In genomic region chr18:54224379-54225014, GRCh38 we compare ENCODE assay signal across 8 cellular contexts. TPM values are rescaled to one million over a fixed set of nuclear protein-coding genes. Genes with fewer than 3 reads are reported as not detected.
DNase-seq lines count a peak whose midpoint lies in the region; ATAC-seq and TF ChIP-seq lines count a peak whose summit lies in the region.

Gene MBD2 (minus strand): TSS chr18:54224669. CDS start chr18:54224559, 110 bp downstream.

- peaks cover 42% of the 10 kb centered on the region for H3K4me1 Mint-ChIP-seq in activated naive CD8-positive, alpha-beta T cell (ENCODE audit: low read depth)

- H3K4me1 ChIP-seq in osteoblast (ENCODE audit: insufficient read depth, low read length) (peaks cover 16% of the 10 kb centered on the region), thoracic aorta (ENCODE audit: control insufficient read depth in 1 of 2, low read depth in 2 of 2) (peaks cover 19 to 31% of the 10 kb centered on the region in 2 donors)

- H3K9me3 Mint-ChIP-seq in activated naive CD8-positive, alpha-beta T cell (ENCODE audit: low read depth) = no peaks in the 10 kb centered on the region

- H4K20me1 ChIP-seq in osteoblast (ENCODE audit: insufficient read depth, low read length) = peaks cover 35% of the 10 kb centered on the region

- H3K36me3 ChIP-seq in osteoblast (ENCODE audit: insufficient read depth, low read length) = no peaks in the 10 kb centered on the region
- H3K36me3 ChIP-seq in thoracic aorta = no peaks in the 10 kb centered on the region

- no peaks in the 10 kb centered on the region for H3K27me3 Mint-ChIP-seq in activated naive CD8-positive, alpha-beta T cell

- H3K27ac ChIP-seq in osteoblast (ENCODE audit: low read depth, low read length) (peak within 1 kb of the TSS; percentile 74), thoracic aorta (peak within 1 kb of the TSS; percentile 27 to 54)

- TF ChIP-seq CTCF in GM10266 (IDR thresholded peaks at IDR 0.05; ENCODE audit: control insufficient read depth, insufficient read depth, low read depth, missing control alignments) = peak; percentile 51
- no peak for TF ChIP-seq CTCF in osteoblast (IDR thresholded peaks at IDR 0.05; ENCODE audit: extremely low read depth, low read depth, low read length)
- no peak for TF ChIP-seq CTCF in thoracic aorta (IDR thresholded peaks at IDR 0.05)

- peaks cover 8% of the 10 kb centered on the region for H3K36me3 Mint-ChIP-seq in activated naive CD8-positive, alpha-beta T cell

- peak within 1 kb of the TSS; percentile 94 for H2AFZ ChIP-seq in osteoblast (ENCODE audit: low read length)

- H3K9me3 ChIP-seq in osteoblast (ENCODE audit: low read depth, low read length) (no peaks in the 10 kb centered on the region), thoracic aorta (no peaks in the 10 kb centered on the region)

- H3K27me3 ChIP-seq in osteoblast (ENCODE audit: insufficient read depth, low read length) (no peaks in the 10 kb centered on the region), thoracic aorta (replicated peaks; ENCODE audit: insufficient read depth) (no peaks in the 10 kb centered on the region)

- peak; percentile 91 for DNase-seq in GM10266 (ENCODE audit: extremely low spot score)
- DNase-seq in NCI-H1092 treated with DMSO at 0.1 percent for 48 hours (lab: John Stamatoyannopoulos, UW) = peak; percentile 97
- peak; percentile 85 for DNase-seq in SKM-1 (lab: John Stamatoyannopoulos, UW; ENCODE audit: unreplicated experiment)
- DNase-seq in glomerular visceral epithelial cell (ENCODE audit: extremely low spot score) = peak; percentile 96
- DNase-seq in osteoblast (ENCODE audit: insufficient read length, low spot score, missing footprints) = peak; percentile 98
- DNase-seq in thoracic aorta (ENCODE audit: low spot score) = peak; percentile 80

- peaks cover 44% of the 10 kb centered on the region for H3K79me2 ChIP-seq in osteoblast (ENCODE audit: insufficient read depth, low read length)

- H3K4me3 ChIP-seq in osteoblast (ENCODE audit: insufficient read depth, low read length) (peak within 1 kb of the TSS; percentile 84), thoracic aorta (peak within 1 kb of the TSS; percentile 84)

- H3K27ac Mint-ChIP-seq in activated naive CD8-positive, alpha-beta T cell = peak within 1 kb of the TSS; percentile 98

- H3K4me2 ChIP-seq in osteoblast (ENCODE audit: insufficient read depth, low read length) = peak within 1 kb of the TSS; percentile 95

- ATAC-seq in HG02610 (IDR thresholded peaks at IDR 0.05; ENCODE audit: unreplicated experiment) = peak; percentile 91
- peak; percentile 92 for ATAC-seq in thoracic aorta (ENCODE audit: insufficient number of reproducible peaks, low FRiP score, low read depth)

- H3K4me3 Mint-ChIP-seq in activated naive CD8-positive, alpha-beta T cell = peak within 1 kb of the TSS; percentile 97

RNA-seq across cellular contexts. Expression of gene MBD2, which starts in this region (rescaled TPM):
- total RNA-seq in osteoblast (23.9 and 31.5 TPM in 2 replicates), thoracic aorta (10 to 100 TPM; 43.5 to 49.3 TPM)

Comparison
In these comparisons a context has a peak if more than half of its experiments do, and no peak if none do; other contexts are left out.
1. Peak in every context shown above with its lines: DNase-seq, ATAC-seq, H3K4me3 ChIP-seq and H3K27ac ChIP-seq.